ENCODE assay signal across 8 cellular contexts in the genomic region with DNA sequence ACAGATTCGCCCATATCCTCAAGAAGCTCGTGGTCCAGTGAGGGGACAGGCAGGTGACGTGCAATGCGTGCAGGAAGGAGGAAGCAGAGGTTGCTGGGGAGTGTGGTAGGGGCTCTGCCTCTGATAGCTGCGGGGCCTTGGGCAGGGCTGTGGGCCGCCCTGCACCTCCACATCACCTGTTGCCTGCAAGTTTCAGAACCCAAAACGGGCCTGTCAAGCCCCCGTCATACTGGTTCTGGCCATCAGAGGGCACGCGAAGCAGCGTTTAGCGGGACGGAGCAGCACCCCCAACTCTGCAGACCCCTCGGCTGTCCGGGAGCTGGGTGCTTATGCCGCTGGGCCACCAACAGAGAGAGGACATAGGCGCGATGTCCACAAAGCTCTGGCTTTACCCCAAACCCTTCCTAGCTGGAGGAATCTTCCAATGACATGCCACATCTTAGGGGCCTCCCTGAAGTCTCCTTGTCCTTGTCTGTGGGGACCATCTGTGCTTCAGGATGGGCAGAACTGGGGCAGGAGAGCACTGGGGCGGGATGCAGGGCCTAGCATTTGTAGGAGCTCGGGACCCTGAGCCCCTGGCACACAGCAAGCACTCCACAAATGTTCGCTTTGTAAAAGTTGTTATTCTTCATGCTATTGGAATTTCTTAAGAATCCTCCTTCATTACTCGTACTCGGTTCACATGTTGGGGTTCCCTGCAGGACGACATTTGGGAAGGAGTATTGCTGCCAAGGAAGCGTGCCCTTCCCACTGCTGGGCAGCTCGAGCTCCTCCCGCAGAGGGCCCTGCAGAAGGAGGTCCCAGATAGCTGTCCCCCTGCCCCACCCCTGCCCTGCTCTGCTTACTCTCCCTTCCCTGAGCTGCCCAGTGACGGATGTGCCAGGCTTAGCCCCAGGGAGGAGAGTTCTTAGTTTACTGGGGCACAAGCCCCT.
DNase-seq lines count a peak whose midpoint lies in the region; ATAC-seq and TF ChIP-seq lines count a peak whose summit lies in the region.

No MANE protein-coding gene starts in this region.

- ATAC-seq in HG03432 (IDR thresholded peaks at IDR 0.05; ENCODE audit: unreplicated experiment) (peak; percentile 42), left lobe of liver (peak; percentile 65), HG03135 (IDR thresholded peaks at IDR 0.05; ENCODE audit: unreplicated experiment) (no peak), HG03565 (IDR thresholded peaks at IDR 0.05; ENCODE audit: unreplicated experiment) (no peak)
- ATAC-seq in activated naive CD8-positive, alpha-beta T cell treated with anti-CD3 and anti-CD28 coated beads, Interleukin-2, amount 50 U/mL, for 24 hours = no peak

- H3K4me3 ChIP-seq in A673 (ENCODE audit: low read depth, low read length, poor library complexity, severe bottlenecking) = no peak overlapping the region
- H3K4me3 ChIP-seq in SJCRH30 = no peak overlapping the region

- DNase-seq in A673 (ENCODE audit: low spot score) = no peak
- peak; percentile 29 for DNase-seq in activated naive CD8-positive, alpha-beta T cell treated with anti-CD3 and anti-CD28 coated beads, Interleukin-2, amount 50 U/mL, for 24 hours
- no peak for DNase-seq in left lobe of liver (ENCODE audit: low spot score)
- DNase-seq in SK-N-DZ (ENCODE audit: low spot score) = no peak
- no peak for DNase-seq in SJCRH30

- no peaks in the 10 kb centered on the region for H3K36me3 ChIP-seq in A673 (ENCODE audit: insufficient read depth, low read length, poor library complexity, severe bottlenecking)
- no peaks in the 10 kb centered on the region for H3K36me3 ChIP-seq in SJCRH30

- no peak overlapping the region for H3K27ac Mint-ChIP-seq in activated naive CD8-positive, alpha-beta T cell treated with anti-CD3 and anti-CD28 coated beads, Interleukin-2, amount 50 U/mL, for 24 hours

- peaks cover 2% of the 10 kb centered on the region for H3K27me3 Mint-ChIP-seq in activated naive CD8-positive, alpha-beta T cell treated with anti-CD3 and anti-CD28 coated beads, Interleukin-2, amount 50 U/mL, for 24 hours

- no peaks in the 10 kb centered on the region for H3K4me1 Mint-ChIP-seq in activated naive CD8-positive, alpha-beta T cell treated with anti-CD3 and anti-CD28 coated beads, Interleukin-2, amount 50 U/mL, for 24 hours

- peak; percentile 66 for TF ChIP-seq CTCF in A673 (conservative IDR thresholded peaks at IDR 0.05; ENCODE audit: low read depth, low read length)

- no peaks in the 10 kb centered on the region for H3K27me3 ChIP-seq in A673 (replicated peaks; ENCODE audit: insufficient read depth, low read depth, low read length, poor library complexity)
- H3K27me3 ChIP-seq in SJCRH30 = peaks cover 59% of the 10 kb centered on the region

- no TSS peak for BruUV-seq in A673 (replicated peaks; lab: Mats Ljungman, UMichigan)

- no peaks in the 10 kb centered on the region for H3K36me3 Mint-ChIP-seq in activated naive CD8-positive, alpha-beta T cell treated with anti-CD3 and anti-CD28 coated beads, Interleukin-2, amount 50 U/mL, for 24 hours (ENCODE audit: low read depth)

- no peak overlapping the region for H3K27ac ChIP-seq in A673 (ENCODE audit: low read depth, low read length, poor library complexity, severe bottlenecking)
- H3K27ac ChIP-seq in SJCRH30 = no peak overlapping the region

- no peak overlapping the region for H3K4me3 Mint-ChIP-seq in activated naive CD8-positive, alpha-beta T cell treated with anti-CD3 and anti-CD28 coated beads, Interleukin-2, amount 50 U/mL, for 24 hours

- H3K9me3 ChIP-seq in A673 (ENCODE audit: low read depth, low read length, poor library complexity, severe bottlenecking) = no peaks in the 10 kb centered on the region
- no peaks in the 10 kb centered on the region for H3K9me3 ChIP-seq in SJCRH30 (replicated peaks)

- H3K4me1 ChIP-seq in A673 (ENCODE audit: insufficient read depth, low read length, poor library complexity, severe bottlenecking) (no peaks in the 10 kb centered on the region), SJCRH30 (no peaks in the 10 kb centered on the region)

- POLR2A ChIA-PET in A673 (lab: Charles Lee; ENCODE audit: low non-redundant PET) = no interaction called here

- intact Hi-C loops in A673 (cut with micrococcal nuclease; ENCODE audit: unreplicated experiment) = loop anchor here (1.0 kb wide), 1 partner anchor 93 kb away; no protein-coding TSS in a partner anchor

- no peaks in the 10 kb centered on the region for H3K9me3 Mint-ChIP-seq in activated naive CD8-positive, alpha-beta T cell treated with anti-CD3 and anti-CD28 coated beads, Interleukin-2, amount 50 U/mL, for 24 hours

- CTCF ChIA-PET in A673 (lab: Charles Lee) = interaction anchor here (0.7 to 1.0 kb wide), 2 partner anchors 25 to 215 kb away, joined by 3 read pairs; no protein-coding TSS in a partner anchor

Comparison
In these comparisons a context has a peak if more than half of its experiments do, and no peak if none do; other contexts are left out.
1. ATAC-seq: peak in HG03432 (single experiment) and left lobe of liver (single experiment); none in activated naive CD8-positive, alpha-beta T cell treated with anti-CD3 and anti-CD28 coated beads, Interleukin-2, amount 50 U/mL, for 24 hours (single experiment), HG03135 (single experiment) and HG03565 (single experiment).